14 cellular contexts compared by ENCODE assay signal in genomic region chr5:26121343-26121742, GRCh38.
DNase-seq lines count a peak whose midpoint lies in the region; ATAC-seq and TF ChIP-seq lines count a peak whose summit lies in the region.
"Had no signal": no experiment of that assay in that cellular context is flagged by ENCODE, and none has a peak within 500 bp of the region (broad histone marks: within the 10 kb centered on the region; RNA-seq: fewer than 3 reads in every experiment).

No MANE protein-coding gene starts in this region.

- 0 out of 2 replicates have a peak, but pooled peaks have one; percentile 14 for TF ChIP-seq CTCF in PC-3 (conservative IDR thresholded peaks at IDR 0.05; ENCODE audit: low read depth, low read length)
- TF ChIP-seq CTCF in foreskin keratinocyte (conservative IDR thresholded peaks at IDR 0.05) = no peak

- H3K79me2 ChIP-seq in PC-3 (ENCODE audit: low read length) = no peaks in the 10 kb centered on the region

- peaks cover 4% of the 10 kb centered on the region; the same call in 1 of the 2 replicates for H3K4me1 ChIP-seq in PC-3 (ENCODE audit: insufficient read depth, low read length)
- H3K4me1 ChIP-seq in CD4-positive, alpha-beta memory T cell (ENCODE audit: insufficient read depth, low read length) = no peaks in the 10 kb centered on the region
- H3K4me1 ChIP-seq in foreskin keratinocyte = no peaks in the 10 kb centered on the region
- H3K4me1 ChIP-seq: HAP-1, SJSA1 had no signal

- no peaks in the 10 kb centered on the region for H3K4me1 Mint-ChIP-seq in CD4-positive, alpha-beta memory T cell

- H4K20me1 ChIP-seq in PC-3 (ENCODE audit: low read length) = no peaks in the 10 kb centered on the region

- CTCF ChIA-PET in HEK293T (lab: Yijun Ruan, JAX) (no interaction called here), PC-3 (lab: Charles Lee) (no interaction called here)
- CTCF ChIA-PET in CD4-positive, alpha-beta memory T cell (lab: Charles Lee; ENCODE audit: partially characterized antibody) = no interaction called here

- H3K9me2 ChIP-seq in PC-3 (replicated peaks; ENCODE audit: low read length) = no peaks in the 10 kb centered on the region

- no peaks in the 10 kb centered on the region for H3F3A ChIP-seq in PC-3 (ENCODE audit: low read length, unreplicated experiment)

- H3K36me3 Mint-ChIP-seq in CD4-positive, alpha-beta memory T cell = no peaks in the 10 kb centered on the region

- intact Hi-C loops in PC-3 (cut with micrococcal nuclease) = no loop called here
- intact Hi-C loops in CD4-positive, alpha-beta memory T cell (cut with micrococcal nuclease) = no loop called here

- no peak overlapping the region for H3K9ac ChIP-seq in PC-3 (ENCODE audit: low read length)
- H3K9ac ChIP-seq: KMS-11 had no signal

- H3K27ac Mint-ChIP-seq in CD4-positive, alpha-beta memory T cell = no peak overlapping the region

- H3K9me3 ChIP-seq in PC-3 (ENCODE audit: low read length) = no peaks in the 10 kb centered on the region
- no peaks in the 10 kb centered on the region for H3K9me3 ChIP-seq in CD4-positive, alpha-beta memory T cell (ENCODE audit: control insufficient read depth in 1 of 2, low read length in 2 of 2)
- H3K9me3 ChIP-seq: HAP-1, SJSA1 had no signal

- H3K4me2 ChIP-seq in PC-3 (ENCODE audit: low read length) = no peak overlapping the region
- H3K4me2 ChIP-seq: KMS-11, smooth muscle cell had no signal

- H3K27me3 ChIP-seq in PC-3 (ENCODE audit: low read length) (no peaks in the 10 kb centered on the region), foreskin keratinocyte (no peaks in the 10 kb centered on the region)
- H3K27me3 ChIP-seq in CD4-positive, alpha-beta memory T cell (ENCODE audit: insufficient read depth, low read length) = no peaks in the 10 kb centered on the region
- H3K27me3 ChIP-seq: SJSA1 had no signal

- H3K27me3 Mint-ChIP-seq in CD4-positive, alpha-beta memory T cell = no peaks in the 10 kb centered on the region

- no peak overlapping the region for H3K4me3 Mint-ChIP-seq in CD4-positive, alpha-beta memory T cell

- H3K27ac ChIP-seq in PC-3 (ENCODE audit: low read length) = no peak overlapping the region
- no peak overlapping the region for H3K27ac ChIP-seq in CD4-positive, alpha-beta memory T cell (ENCODE audit: low read depth, low read length)
- H3K27ac ChIP-seq in foreskin keratinocyte = no peak overlapping the region
- H3K27ac ChIP-seq: KMS-11, SJSA1 had no signal

- POLR2A ChIA-PET in HEK293T (lab: Yijun Ruan, JAX) = no interaction called here
- POLR2A ChIA-PET in PC-3 (lab: Charles Lee; ENCODE audit: unreplicated experiment) = no interaction called here
- POLR2A ChIA-PET in CD4-positive, alpha-beta memory T cell (lab: Charles Lee; ENCODE audit: partially characterized antibody) = no interaction called here

- no peak for ATAC-seq in PC-3
- no peak for ATAC-seq in foreskin keratinocyte

- DNase-seq in NCI-H1092 (lab: John Stamatoyannopoulos, UW) = peak; percentile 1
- no peak for DNase-seq in NCI-H1092 treated with DMSO at 0.1 percent for 48 hours (lab: John Stamatoyannopoulos, UW)
- peak; percentile 8 for DNase-seq in HEK293T (ENCODE audit: extremely low spot score)
- DNase-seq in PC-3 = peak; percentile 11
- peak; percentile 47 for DNase-seq in left kidney (ENCODE audit: low read depth, low spot score)
- no peak for DNase-seq in NCI-H187 (lab: John Stamatoyannopoulos, UW)
- no peak for DNase-seq in CD4-positive, alpha-beta memory T cell
- no peak for DNase-seq in foreskin keratinocyte
- DNase-seq: dermis blood vessel endothelial cell, occipital lobe had no signal

- no peak overlapping the region for H3K4me3 ChIP-seq in PC-3 (ENCODE audit: low read length)
- H3K4me3 ChIP-seq in CD4-positive, alpha-beta memory T cell (ENCODE audit: low read length in 2 of 2) = no peak overlapping the region
- H3K4me3 ChIP-seq: HAP-1, SJSA1, smooth muscle cell had no signal

- H2AFZ ChIP-seq in PC-3 (ENCODE audit: low read length) = no peak overlapping the region

- no TSS peak for BruUV-seq in PC-3 (replicated peaks; lab: Mats Ljungman, UMichigan)

- H3K36me3 ChIP-seq in PC-3 (ENCODE audit: low read depth, low read length) = no peaks in the 10 kb centered on the region
- no peaks in the 10 kb centered on the region for H3K36me3 ChIP-seq in CD4-positive, alpha-beta memory T cell (ENCODE audit: insufficient read depth, low read length)
- H3K36me3 ChIP-seq: HAP-1, SJSA1 had no signal

- H3K9me3 Mint-ChIP-seq in CD4-positive, alpha-beta memory T cell = peaks cover 0 to 19% (median 3%) of the 10 kb centered on the region in 8 donors

TF ChIP-seq in HEK293T, 16 proteins besides CTCF, POLR2A, EP300 and RAD21:
- TF ChIP-seq ZNF384 (IDR thresholded peaks at IDR 0.05) (no peak), BHLHE40 (IDR thresholded peaks at IDR 0.05; ENCODE audit: borderline replicate concordance) (no peak), L3MBTL2 (conservative IDR thresholded peaks at IDR 0.05) (no peak), ELF4 (IDR thresholded peaks at IDR 0.05) (no peak), ARNT (IDR thresholded peaks at IDR 0.05) (no peak), HDGF (IDR thresholded peaks at IDR 0.05; ENCODE audit: borderline replicate concordance) (no peak), LEF1 (IDR thresholded peaks at IDR 0.05; ENCODE audit: borderline replicate concordance) (no peak), NFRKB (IDR thresholded peaks at IDR 0.05) (no peak), FOXA1 (IDR thresholded peaks at IDR 0.05) (no peak), FOXM1 (IDR thresholded peaks at IDR 0.05; ENCODE audit: borderline replicate concordance) (no peak), FOXK2 (IDR thresholded peaks at IDR 0.05) (no peak), TARDBP (IDR thresholded peaks at IDR 0.05) (no peak), PKNOX1 (IDR thresholded peaks at IDR 0.05) (no peak), SUZ12 (IDR thresholded peaks at IDR 0.05) (no peak), CTBP1 (IDR thresholded peaks at IDR 0.05; ENCODE audit: borderline replicate concordance) (no peak)
TF ChIP-seq in HEK293T: peak in this region for 0.

Comparison
In these comparisons a context has a peak if more than half of its experiments do, and no peak if none do; other contexts are left out.
1. DNase-seq: peak in NCI-H1092 (single experiment), HEK293T (single experiment), PC-3 (single experiment) and left kidney (single experiment); none in NCI-H1092 treated with DMSO at 0.1 percent for 48 hours (single experiment), NCI-H187 (0 of 2), CD4-positive, alpha-beta memory T cell (0 of 5) and foreskin keratinocyte (0 of 2).